In genomic region chr21:43727571-43728466, GRCh38 we compare ENCODE assay signal across 8 cellular contexts. TPM values are rescaled to one million over a fixed set of nuclear protein-coding genes. Genes with fewer than 3 reads are reported as not detected.
DNase-seq lines count a peak whose midpoint lies in the region; ATAC-seq and TF ChIP-seq lines count a peak whose summit lies in the region.

No MANE protein-coding gene starts in this region.

- no peaks in the 10 kb centered on the region for H3K9me3 Mint-ChIP-seq in neural crest cell

- peak overlapping the region; percentile 94 for H3K27ac Mint-ChIP-seq in neural crest cell (ENCODE audit: unreplicated experiment)

- H3K4me1 ChIP-seq in HCT116 (ENCODE audit: control insufficient read depth in 1 of 2, insufficient read depth in 2 of 2, low read length in 2 of 2) = peaks cover 47 to 59% of the 10 kb centered on the region in 2 experiments

- H3K36me3 ChIP-seq in HCT116 (ENCODE audit: control insufficient read depth in 1 of 2, insufficient read depth in 2 of 2, low read length in 2 of 2) = peaks cover 3 to 10% of the 10 kb centered on the region in 2 experiments; a peak in 1 of 4 replicates

- no peak for TF ChIP-seq POLR2A in HCT116 (IDR thresholded peaks at IDR 0.05; ENCODE audit: borderline replicate concordance, extremely low read depth, insufficient read depth, insufficient read length)

- RAD21 ChIA-PET in HCT116 (lab: Charles Lee; ENCODE audit: low non-redundant PET in 1 of 2, low total read pairs in 2 of 2, uncharacterized antibody in 2 of 2, unreplicated experiment in 2 of 2) = no interaction called here

- H2AFZ ChIP-seq in HCT116 (ENCODE audit: low read depth, low read length, poor library complexity, severe bottlenecking) = no peak overlapping the region

- no peaks in the 10 kb centered on the region for H3K27me3 Mint-ChIP-seq in neural crest cell (ENCODE audit: low read depth)

- ATAC-seq in HCT116 (peak; percentile 52), esophagus mucosa (peak; percentile 6), HG02840 (IDR thresholded peaks at IDR 0.05; ENCODE audit: low FRiP score, unreplicated experiment) (no peak)

- TF ChIP-seq CTCF in HCT116 (IDR thresholded peaks at IDR 0.05 in 2 of 3, conservative IDR thresholded peaks at IDR 0.05 in 1 of 3; ENCODE audit: borderline replicate concordance in 1 of 3, insufficient read depth in 1 of 3, low read depth in 2 of 3, low read length in 2 of 3) (peak in 2 of 3 experiments; percentile 26 to 42; a peak in 3 of 6 replicates), neural crest cell (conservative IDR thresholded peaks at IDR 0.05) (no peak), GM20000 (IDR thresholded peaks at IDR 0.05; ENCODE audit: extremely low read depth, missing control alignments) (no peak)

- H3K4me1 Mint-ChIP-seq in neural crest cell = peaks cover 23% of the 10 kb centered on the region

- intact Hi-C loops in HCT116 (cut with micrococcal nuclease) = no loop called here

- H3K9me2 ChIP-seq in HCT116 (ENCODE audit: insufficient read depth) = no peaks in the 10 kb centered on the region

- H3K4me3 Mint-ChIP-seq in neural crest cell = peak overlapping the region; percentile 92

- H3K27me3 ChIP-seq in HCT116 (ENCODE audit: insufficient read depth, low read length) = no peaks in the 10 kb centered on the region

- peaks cover 99% of the 10 kb centered on the region for H3K79me2 ChIP-seq in HCT116 (ENCODE audit: insufficient read depth, low read length)

- peak overlapping the region; percentile 75 for H3K27ac ChIP-seq in HCT116 (ENCODE audit: low read depth, low read length)

- DNase-seq in CD1c-positive myeloid dendritic cell (ENCODE audit: extremely low spot score) = peak; percentile 66
- no peak for DNase-seq in HCT116 (ENCODE audit: low read depth, low spot score)
- peak; percentile 72 for DNase-seq in SKM-1 treated with dmso at 0.1 percent for 144 hours (lab: John Stamatoyannopoulos, UW; ENCODE audit: unreplicated experiment)
- no peak for DNase-seq in neural crest cell (ENCODE audit: low read depth, low spot score)
- no peak for DNase-seq in putamen (ENCODE audit: low spot score)
- DNase-seq in GM20000 (ENCODE audit: low spot score) = no peak

- H3K4me2 ChIP-seq in HCT116 (ENCODE audit: low read length) = peak overlapping the region; percentile 81

- no TSS peak for BruUV-seq in HCT116 (replicated peaks; lab: Mats Ljungman, UMichigan)

- peak overlapping the region; percentile 44 to 57 for H3K4me3 ChIP-seq in HCT116 (replicated peaks in 1 of 2; ENCODE audit: low read depth in 1 of 2, low read length in 2 of 2)

- no peaks in the 10 kb centered on the region for H3K9me3 ChIP-seq in HCT116 (ENCODE audit: control insufficient read depth in 1 of 2, insufficient read depth in 1 of 2, low read depth in 1 of 2, low read length in 2 of 2)

- H4K20me1 ChIP-seq in HCT116 (ENCODE audit: insufficient read depth) = no peaks in the 10 kb centered on the region

- CTCF ChIA-PET in HCT116 (lab: Charles Lee) = interaction anchor here (1.6 kb wide), 1 partner anchor 10 kb away, joined by 3 read pairs; no protein-coding TSS in a partner anchor

- POLR2A ChIA-PET in HCT116 (lab: Charles Lee) = interaction anchor here (1.1 to 2.0 kb wide), 2 partner anchors 15 to 152 kb away, joined by 5 read pairs; no protein-coding TSS in a partner anchor

- H3K9ac ChIP-seq in HCT116 (ENCODE audit: low read length) = peak overlapping the region; percentile 58

- H3K36me3 Mint-ChIP-seq in neural crest cell (ENCODE audit: low read depth) = no peaks in the 10 kb centered on the region

- TF ChIP-seq RAD21 in HCT116 (IDR thresholded peaks at IDR 0.05; ENCODE audit: low read depth) = no peak

TF ChIP-seq in HCT116, 20 proteins besides CTCF, POLR2A, EP300 and RAD21:
- TF ChIP-seq JUND (IDR thresholded peaks at IDR 0.05) (no peak), MAX (IDR thresholded peaks at IDR 0.05) (no peak)

RNA-seq across cellular contexts. Expression of gene PDXK, which starts 8.9 kb away (rescaled TPM):
- total RNA-seq in HCT116 (2021; ENCODE audit: unreplicated experiment) (127 TPM), esophagus mucosa (134 TPM), neural crest cell (59.3 and 67.3 TPM in 2 replicates)
- polyA plus RNA-seq in HCT116 (2012) = 133 and 151 TPM in 2 replicates

RNA-seq across cellular contexts. Expression of gene CSTB, which starts 48.3 kb away (rescaled TPM):
- 57.5 TPM for total RNA-seq in HCT116 (2021; ENCODE audit: unreplicated experiment)
- polyA plus RNA-seq in HCT116 (2012) = 114 and 120 TPM in 2 replicates
- total RNA-seq in esophagus mucosa = 2,371 TPM
- total RNA-seq in neural crest cell = 37.1 and 40.9 TPM in 2 replicates

Comparison
In these comparisons a context has a peak if more than half of its experiments do, and no peak if none do; other contexts are left out.
1. DNase-seq: peak in CD1c-positive myeloid dendritic cell (single experiment) and SKM-1 treated with dmso at 0.1 percent for 144 hours (single experiment); none in HCT116 (single experiment), neural crest cell (single experiment), putamen (single experiment) and GM20000 (single experiment).
2. CTCF ChIP-seq: peak in HCT116 (2 of 3); none in neural crest cell (single experiment) and GM20000 (single experiment).
3. RNA of gene CSTB, which starts 48.3 kb away (total RNA-seq): 2,371 TPM in esophagus mucosa (single experiment); 57.5 TPM in HCT116 (single experiment) and 37.1 to 40.9 TPM in neural crest cell; every median in the first group is over 10 times any median in the second.